In genomic region chr6:151544884-151545283, GRCh38 we compare ENCODE assay signal across 4 cellular contexts. TPM values are rescaled to one million over a fixed set of nuclear protein-coding genes. Genes with fewer than 3 reads are reported as not detected.
"Had no signal": no experiment of that assay in that cellular context is flagged by ENCODE, and none has a peak within 500 bp of the region (broad histone marks: within the 10 kb centered on the region; RNA-seq: fewer than 3 reads in every experiment).

No MANE protein-coding gene starts in this region.

RNA-seq across cellular contexts. Expression of gene CCDC170, which starts 51.1 kb away (rescaled TPM):
- total RNA-seq: kidney epithelial cell, lung microvascular endothelial cell, mammary epithelial cell, myocyte had no signal
